10 cellular contexts compared by ENCODE assay signal in genomic region chr1:12477936-12478611, GRCh38.
DNase-seq lines count a peak whose midpoint lies in the region; ATAC-seq, FAIRE-seq and TF ChIP-seq lines count a peak whose summit lies in the region.
"Had no signal": no experiment of that assay in that cellular context is flagged by ENCODE, and none has a peak within 500 bp of the region (broad histone marks: within the 10 kb centered on the region; RNA-seq: fewer than 3 reads in every experiment).

No MANE protein-coding gene starts in this region.

- H3K4me3 ChIP-seq in K562 (no peak overlapping the region; the same call in 1 of the 2 replicates), kidney epithelial cell (ENCODE audit: low read depth, low read length) (no peak overlapping the region), stomach smooth muscle (ENCODE audit: low read length in 2 of 2) (peak overlapping the region; percentile 8 to 49)
- H3K4me3 ChIP-seq: GM12878 had no signal

- TF ChIP-seq EP300 in K562 (IDR thresholded peaks at IDR 0.05; ENCODE audit: low read length), result peak; percentile 94

- BruUV-seq in K562 (replicated peaks; lab: Mats Ljungman, UMichigan), result no TSS peak

- H3K36me3 ChIP-seq in K562 (ENCODE audit: control insufficient read depth, insufficient read depth, low read length), result peaks cover 60% of the 10 kb centered on the region
- no peaks in the 10 kb centered on the region for H3K36me3 ChIP-seq in kidney epithelial cell (ENCODE audit: control insufficient read depth, insufficient read depth, low read length)
- H3K36me3 ChIP-seq in stomach smooth muscle (ENCODE audit: control insufficient read depth in 2 of 2, insufficient read depth in 2 of 2, low read length in 2 of 2), result peaks cover 0 to 8% of the 10 kb centered on the region in 2 donors

- intact Hi-C loops in K562 (cut with micrococcal nuclease), result loop anchor here (1.0 to 5.0 kb wide), 5 partner anchors 18 to 139 kb away; partner anchors contain the start of gene DHRS3

- peak; percentile 71 for TF ChIP-seq POLR2A in K562 (conservative IDR thresholded peaks at IDR 0.05)

- H3K27me3 ChIP-seq in K562 (ENCODE audit: control insufficient read depth in 2 of 2, insufficient read depth in 2 of 2, low read length in 2 of 2) (no peaks in the 10 kb centered on the region), kidney epithelial cell (ENCODE audit: control insufficient read depth, insufficient read depth, low read length) (no peaks in the 10 kb centered on the region), stomach smooth muscle (ENCODE audit: control insufficient read depth in 1 of 2, insufficient read depth in 2 of 2, low read length in 2 of 2) (no peaks in the 10 kb centered on the region)

- CTCF ChIA-PET in K562 (lab: Yijun Ruan, JAX; ENCODE audit: low intra/inter-chr PET ratio), result no interaction called here

- WGBS in K562 (ENCODE audit: insufficient coverage, low coverage, missing lambda C conversion rate), result 1% methylated on average over 19 of the region's 19 CpGs

- peaks cover 94% of the 10 kb centered on the region for H3K4me1 Mint-ChIP-seq in activated naive CD4-positive, alpha-beta T cell treated with anti-CD3 and anti-CD28 coated beads, Interleukin-2, amount 50 U/mL, for 24 hours

- H4K20me1 ChIP-seq in K562 (replicated peaks; ENCODE audit: control insufficient read depth, insufficient read depth, low read length), result no peaks in the 10 kb centered on the region

- POLR2A ChIA-PET in K562 (lab: Yijun Ruan, JAX), result interaction anchor here (0.5 to 5.7 kb wide), 18 partner anchors 8 to 757 kb away, joined by 3 to 38 read pairs (median 5); no protein-coding TSS in a partner anchor

- H3K27ac Mint-ChIP-seq in activated naive CD4-positive, alpha-beta T cell treated with anti-CD3 and anti-CD28 coated beads, Interleukin-2, amount 50 U/mL, for 24 hours, result peak overlapping the region; percentile 93
- H3K27ac Mint-ChIP-seq: dendritic cell treated with granulocyte-macrophage colony-stimulating factor and Interleukin-4, amounts not matched to agents 40 ng/mL and 50 ng/mL, for 4 days had no signal

- H3K4me1 ChIP-seq in K562 (replicated peaks in 1 of 2; ENCODE audit: control insufficient read depth in 2 of 2, insufficient read depth in 2 of 2, low read length in 2 of 2) (peaks cover 48 to 92% of the 10 kb centered on the region in 2 experiments), stomach smooth muscle (ENCODE audit: control insufficient read depth, insufficient read depth, low read length) (peaks cover 79% of the 10 kb centered on the region)

- peak overlapping the region; percentile 69 for H3K4me3 Mint-ChIP-seq in activated naive CD4-positive, alpha-beta T cell treated with anti-CD3 and anti-CD28 coated beads, Interleukin-2, amount 50 U/mL, for 24 hours
- H3K4me3 Mint-ChIP-seq: dendritic cell treated with granulocyte-macrophage colony-stimulating factor and Interleukin-4, amounts not matched to agents 40 ng/mL and 50 ng/mL, for 4 days had no signal

- peak; percentile 99 for FAIRE-seq in K562 (lab: Jason Lieb, UNC)
- FAIRE-seq: GM12878 had no signal

- peak overlapping the region; percentile 68 to 83; a peak in 3 of 4 replicates for H3K9ac ChIP-seq in K562 (ENCODE audit: insufficient read depth in 1 of 2, low read depth in 2 of 2, low read length in 2 of 2)
- peak overlapping the region; percentile 47 to 72 for H3K9ac ChIP-seq in stomach smooth muscle (ENCODE audit: low read length in 2 of 2)

- no peak for TF ChIP-seq CTCF in K562 (IDR thresholded peaks at IDR 0.05 in 2 of 3, conservative IDR thresholded peaks at IDR 0.05 in 1 of 3; ENCODE audit: insufficient read depth in 2 of 3, low read depth in 1 of 3, low read length in 3 of 3)
- no peak for TF ChIP-seq CTCF in kidney epithelial cell (IDR thresholded peaks at IDR 0.05; ENCODE audit: insufficient read depth, low read length, poor library complexity, severe bottlenecking)

- no peaks in the 10 kb centered on the region for H3K27me3 Mint-ChIP-seq in activated naive CD4-positive, alpha-beta T cell treated with anti-CD3 and anti-CD28 coated beads, Interleukin-2, amount 50 U/mL, for 24 hours
- H3K27me3 Mint-ChIP-seq: dendritic cell treated with granulocyte-macrophage colony-stimulating factor and Interleukin-4, amounts not matched to agents 40 ng/mL and 50 ng/mL, for 4 days had no signal

- peak overlapping the region; percentile 71 for H3K4me2 ChIP-seq in K562 (ENCODE audit: insufficient read depth, low read length)

- peak in 1 of 2 experiments; percentile 63; a peak in 3 of 4 replicates for TF ChIP-seq RAD21 in K562 (CRISPR knock-in tag; conservative IDR thresholded peaks at IDR 0.05 in 1 of 2, IDR thresholded peaks at IDR 0.05 in 1 of 2)

- peaks cover 4% of the 10 kb centered on the region; the same call in 1 of the 2 replicates for H3K9me3 ChIP-seq in K562 (replicated peaks; ENCODE audit: control insufficient read depth, insufficient read depth, low read depth, low read length)
- H3K9me3 ChIP-seq in stomach smooth muscle (ENCODE audit: control insufficient read depth in 2 of 2, low read length in 2 of 2), result no peaks in the 10 kb centered on the region

- H3K27ac ChIP-seq in K562 (ENCODE audit: extremely low read depth, low read depth, low read length), result peak overlapping the region; percentile 92
- H3K27ac ChIP-seq in stomach smooth muscle (ENCODE audit: low read length), result peak overlapping the region; percentile 93

- H2AFZ ChIP-seq in K562 (ENCODE audit: low read depth, low read length), result peak overlapping the region; percentile 57

- peak; percentile 86 for ATAC-seq in K562
- ATAC-seq: GM12878 had no signal

- H3K9me3 Mint-ChIP-seq in activated naive CD4-positive, alpha-beta T cell treated with anti-CD3 and anti-CD28 coated beads, Interleukin-2, amount 50 U/mL, for 24 hours, result no peaks in the 10 kb centered on the region
- H3K9me3 Mint-ChIP-seq: dendritic cell treated with granulocyte-macrophage colony-stimulating factor and Interleukin-4, amounts not matched to agents 40 ng/mL and 50 ng/mL, for 4 days had no signal

- H3K9me1 ChIP-seq in K562 (ENCODE audit: control insufficient read depth, insufficient read depth, low read length), result no peaks in the 10 kb centered on the region

- no peak for DNase-seq in activated naive CD4-positive, alpha-beta T cell treated with anti-CD3 and anti-CD28 coated beads, Interleukin-2, amount 50 U/mL, for 16 hours
- DNase-seq in NCI-H345 treated with DMSO at 0.1 percent for 48 hours (lab: John Stamatoyannopoulos, UW; ENCODE audit: unreplicated experiment), result peak; percentile 62
- peak; percentile 86 to 99 (median 90) for DNase-seq in K562 (ENCODE audit: extremely low read depth in 1 of 4, low spot score in 3 of 4)
- DNase-seq in kidney epithelial cell (ENCODE audit: low read depth), result peak; percentile 95
- DNase-seq in central memory CD4-positive, alpha-beta T cell, result no peak
- no peak for DNase-seq in midbrain (lab: John Stamatoyannopoulos, UW)

- in situ Hi-C loops in K562 (cut with MboI), result no loop called here

- peaks cover 3% of the 10 kb centered on the region for H3K36me3 Mint-ChIP-seq in activated naive CD4-positive, alpha-beta T cell treated with anti-CD3 and anti-CD28 coated beads, Interleukin-2, amount 50 U/mL, for 24 hours

- H3K79me2 ChIP-seq in K562 (ENCODE audit: control insufficient read depth, insufficient read depth, low read length), result peaks cover 7% of the 10 kb centered on the region; the same call in 1 of the 3 replicates

TF ChIP-seq in K562, 482 proteins besides CTCF, POLR2A, EP300 and RAD21 (continues in another document):
- TF ChIP-seq MECOM (CRISPR knock-in tag; IDR thresholded peaks at IDR 0.05), result peak; percentile 77
- 0 out of 2 replicates have a peak, but pooled peaks have one; percentile 60 for TF ChIP-seq MITF (IDR thresholded peaks at IDR 0.05)
- peak; percentile 35; the same call in 1 of the 2 replicates for TF ChIP-seq GMEB1 (CRISPR knock-in tag; IDR thresholded peaks at IDR 0.05)
- no peak for TF ChIP-seq TFAM (CRISPR knock-in tag; conservative IDR thresholded peaks at IDR 0.05)

Comparison
In these comparisons a context has a peak if more than half of its experiments do, and no peak if none do; other contexts are left out.
1. DNase-seq: peak in NCI-H345 treated with DMSO at 0.1 percent for 48 hours (single experiment), K562 (4 of 4) and kidney epithelial cell (single experiment); none in activated naive CD4-positive, alpha-beta T cell treated with anti-CD3 and anti-CD28 coated beads, Interleukin-2, amount 50 U/mL, for 16 hours (single experiment), central memory CD4-positive, alpha-beta T cell (single experiment) and midbrain (single experiment).
2. H3K4me3 ChIP-seq: peak in stomach smooth muscle (2 of 2); none in K562 (single experiment) and kidney epithelial cell (single experiment).